14 cellular contexts compared by ENCODE assay signal in genomic region chr16:51355871-51356270, GRCh38.
"Had no signal": no experiment of that assay in that cellular context is flagged by ENCODE, and none has a peak within 500 bp of the region (broad histone marks: within the 10 kb centered on the region; RNA-seq: fewer than 3 reads in every experiment).

No MANE protein-coding gene starts in this region.

- H3K36me3 Mint-ChIP-seq: immature natural killer cell; naive thymus-derived CD8-positive, alpha-beta T cell had no signal

- H3K4me1 Mint-ChIP-seq: immature natural killer cell; naive thymus-derived CD8-positive, alpha-beta T cell had no signal

- DNase-seq: effector memory CD8-positive, alpha-beta T cell; gastrocnemius medialis; immature natural killer cell; kidney; left colon; mucosa of descending colon; naive thymus-derived CD8-positive, alpha-beta T cell; small intestine; stimulated activated CD4-positive, alpha-beta T cell treated with anti-CD3 and anti-CD28 coated beads, Interleukin-12 subunit alpha, Interleukin-12 subunit beta, amount 100 ng/mL, for 4 hours; stimulated activated naive CD4-positive, alpha-beta T cell; stomach; tibial artery; upper lobe of left lung; uterus had no signal

- H3K4me3 Mint-ChIP-seq: effector memory CD8-positive, alpha-beta T cell; immature natural killer cell; naive thymus-derived CD8-positive, alpha-beta T cell had no signal

- FAIRE-seq: kidney, small intestine had no signal

- H3K9me3 Mint-ChIP-seq: effector memory CD8-positive, alpha-beta T cell had no signal

- H3K27ac Mint-ChIP-seq: effector memory CD8-positive, alpha-beta T cell; immature natural killer cell had no signal

- H3K27me3 Mint-ChIP-seq: effector memory CD8-positive, alpha-beta T cell had no signal
